ENCODE assay signal across 8 cellular contexts in genomic region chr13:99085139-99085845, GRCh38.
DNase-seq lines count a peak whose midpoint lies in the region; ATAC-seq and TF ChIP-seq lines count a peak whose summit lies in the region.

No MANE protein-coding gene starts in this region.

- POLR2A ChIA-PET in activated CD4-positive, alpha-beta T cell treated with anti-CD3 and anti-CD28 coated beads, Interleukin-2, amount 10 ng/mL, durations not matched to agents 7 days and 5 days (lab: Charles Lee): no interaction called here

- H3K4me1 ChIP-seq in osteoblast (ENCODE audit: insufficient read depth, low read length): peaks cover 6% of the 10 kb centered on the region

- H3K27me3 Mint-ChIP-seq in activated CD4-positive, alpha-beta T cell treated with anti-CD3 and anti-CD28 coated beads, Interleukin-2, amount 10 ng/mL, durations not matched to agents 7 days and 5 days: no peaks in the 10 kb centered on the region

- no peaks in the 10 kb centered on the region for H3K27me3 ChIP-seq in osteoblast (ENCODE audit: insufficient read depth, low read length)

- peaks cover 56% of the 10 kb centered on the region for H3K4me1 Mint-ChIP-seq in activated CD4-positive, alpha-beta T cell treated with anti-CD3 and anti-CD28 coated beads, Interleukin-2, amount 10 ng/mL, durations not matched to agents 7 days and 5 days

- CTCF ChIA-PET in activated CD4-positive, alpha-beta T cell treated with anti-CD3 and anti-CD28 coated beads, Interleukin-2, amount 10 ng/mL, durations not matched to agents 7 days and 5 days (lab: Charles Lee): interaction anchor here (0.7 to 2.9 kb wide), 5 partner anchors 11 to 184 kb away, joined by 3 to 10 read pairs (median 3); no protein-coding TSS in a partner anchor

- no peak for ATAC-seq in GM19467 (IDR thresholded peaks at IDR 0.05; ENCODE audit: unreplicated experiment)
- ATAC-seq in GM21786 (IDR thresholded peaks at IDR 0.05; ENCODE audit: unreplicated experiment): no peak

- no peaks in the 10 kb centered on the region for H3K9me3 ChIP-seq in osteoblast (ENCODE audit: low read depth, low read length)

- DNase-seq in G401 (ENCODE audit: low spot score) (peak; percentile 47), epithelial cell of esophagus (ENCODE audit: low read depth) (peak; percentile 33), osteoblast (ENCODE audit: insufficient read length, low spot score, missing footprints) (peak; percentile 83), activated gamma-delta T cell (lab: John Stamatoyannopoulos, UW) (no peak), DMS 273 (lab: John Stamatoyannopoulos, UW; ENCODE audit: unreplicated experiment) (no peak)
- DNase-seq in activated CD4-positive, alpha-beta T cell treated with anti-CD3 and anti-CD28 coated beads, Interleukin-2, amount 10 ng/mL, durations not matched to agents 7 days and 5 days: peak; percentile 25

- H3K79me2 ChIP-seq in osteoblast (ENCODE audit: insufficient read depth, low read length): peaks cover 15% of the 10 kb centered on the region

- H2AFZ ChIP-seq in osteoblast (ENCODE audit: low read length): peak overlapping the region; percentile 84

- peak overlapping the region; percentile 69 for H3K4me2 ChIP-seq in osteoblast (ENCODE audit: insufficient read depth, low read length)

- H4K20me1 ChIP-seq in osteoblast (ENCODE audit: insufficient read depth, low read length): no peaks in the 10 kb centered on the region

- no peaks in the 10 kb centered on the region for H3K9me3 Mint-ChIP-seq in activated CD4-positive, alpha-beta T cell treated with anti-CD3 and anti-CD28 coated beads, Interleukin-2, amount 10 ng/mL, durations not matched to agents 7 days and 5 days

- no peak overlapping the region for H3K27ac ChIP-seq in osteoblast (ENCODE audit: low read depth, low read length)

- no peaks in the 10 kb centered on the region for H3K36me3 ChIP-seq in osteoblast (ENCODE audit: insufficient read depth, low read length)

- H3K4me3 ChIP-seq in epithelial cell of esophagus (ENCODE audit: low read length) (peak overlapping the region; percentile 72), osteoblast (ENCODE audit: insufficient read depth, low read length) (peak overlapping the region; percentile 74)

- peak overlapping the region; percentile 91 for H3K4me3 Mint-ChIP-seq in activated CD4-positive, alpha-beta T cell treated with anti-CD3 and anti-CD28 coated beads, Interleukin-2, amount 10 ng/mL, durations not matched to agents 7 days and 5 days

- no peak for TF ChIP-seq CTCF in epithelial cell of esophagus (IDR thresholded peaks at IDR 0.05; ENCODE audit: insufficient read depth, low read depth, low read length, missing control alignments)
- no peak for TF ChIP-seq CTCF in osteoblast (IDR thresholded peaks at IDR 0.05; ENCODE audit: extremely low read depth, low read depth, low read length)

- peaks cover 27% of the 10 kb centered on the region for H3K36me3 Mint-ChIP-seq in activated CD4-positive, alpha-beta T cell treated with anti-CD3 and anti-CD28 coated beads, Interleukin-2, amount 10 ng/mL, durations not matched to agents 7 days and 5 days (ENCODE audit: low read depth)

- H3K27ac Mint-ChIP-seq in activated CD4-positive, alpha-beta T cell treated with anti-CD3 and anti-CD28 coated beads, Interleukin-2, amount 10 ng/mL, durations not matched to agents 7 days and 5 days: peak overlapping the region; percentile 93

- in situ Hi-C loops in G401 (cut with HindIII; ENCODE audit: low sequenced_read_pairs): no loop called here

Comparison
In these comparisons a context has a peak if more than half of its experiments do, and no peak if none do; other contexts are left out.
1. DNase-seq: peak in G401 (single experiment), activated CD4-positive, alpha-beta T cell treated with anti-CD3 and anti-CD28 coated beads, Interleukin-2, amount 10 ng/mL, durations not matched to agents 7 days and 5 days (single experiment), epithelial cell of esophagus (single experiment) and osteoblast (single experiment); none in activated gamma-delta T cell (single experiment) and DMS 273 (single experiment).